ENCODE assay signal across 2 cellular contexts in genomic region chr11:100874203-100874602, GRCh38.
TF ChIP-seq lines count a peak whose summit lies in the region.

No MANE protein-coding gene starts in this region.

TF ChIP-seq in GM23338, 12 proteins besides CTCF, POLR2A, EP300 and RAD21 (continued from another document):
- TF ChIP-seq REST (IDR thresholded peaks at IDR 0.05; ENCODE audit: unreplicated experiment) (no peak), ZNF331 (CRISPR knock-in tag; IDR thresholded peaks at IDR 0.05; ENCODE audit: low read depth) (no peak), EZH2 (IDR thresholded peaks at IDR 0.05; ENCODE audit: low read depth, unreplicated experiment) (no peak), STAT1 (IDR thresholded peaks at IDR 0.05; ENCODE audit: unreplicated experiment) (no peak), NANOG (IDR thresholded peaks at IDR 0.05; ENCODE audit: borderline replicate concordance) (no peak), ZNF462 (CRISPR knock-in tag; IDR thresholded peaks at IDR 0.05) (no peak), ETS1 (IDR thresholded peaks at IDR 0.05) (no peak), EZH2phosphoT487 (IDR thresholded peaks at IDR 0.05; ENCODE audit: unreplicated experiment) (no peak), CREB1 (CRISPR knock-in tag; IDR thresholded peaks at IDR 0.05; ENCODE audit: low read depth) (no peak), ZNF114 (CRISPR knock-in tag; IDR thresholded peaks at IDR 0.05) (no peak), POLR2AphosphoS5 (IDR thresholded peaks at IDR 0.05; ENCODE audit: low read depth) (no peak)

TF ChIP-seq in WTC11, 78 proteins besides CTCF, POLR2A, EP300 and RAD21:
- TF ChIP-seq ARID4B (CRISPR knock-in tag; IDR thresholded peaks at IDR 0.05; ENCODE audit: borderline replicate concordance) (no peak), E2F1 (CRISPR knock-in tag; IDR thresholded peaks at IDR 0.05) (no peak), ZMAT4 (CRISPR knock-in tag; IDR thresholded peaks at IDR 0.05) (no peak), KAT7 (CRISPR knock-in tag; IDR thresholded peaks at IDR 0.05; ENCODE audit: borderline replicate concordance) (no peak), MXD4 (CRISPR knock-in tag; IDR thresholded peaks at IDR 0.05; ENCODE audit: borderline replicate concordance) (no peak), CBFB (CRISPR knock-in tag; IDR thresholded peaks at IDR 0.05; ENCODE audit: low read depth) (no peak), CREB1 (CRISPR knock-in tag; IDR thresholded peaks at IDR 0.05) (no peak), ESRRA (CRISPR knock-in tag; IDR thresholded peaks at IDR 0.05; ENCODE audit: borderline replicate concordance) (no peak)
TF ChIP-seq in WTC11: peak in this region for 0.
